Comparison of ENCODE assay signal across 17 cellular contexts in genomic region chr3:135018171-135018923, GRCh38.
DNase-seq lines count a peak whose midpoint lies in the region; ATAC-seq lines count a peak whose summit lies in the region.
"Had no signal": no experiment of that assay in that cellular context is flagged by ENCODE, and none has a peak within 500 bp of the region (broad histone marks: within the 10 kb centered on the region; RNA-seq: fewer than 3 reads in every experiment).

No MANE protein-coding gene starts in this region.

- no peak overlapping the region for H2AFZ ChIP-seq in neuronal stem cell (ENCODE audit: low read length)
- no peak overlapping the region for H2AFZ ChIP-seq in mesenchymal stem cell (ENCODE audit: low read depth, low read length)

- H3K27ac ChIP-seq in neuronal stem cell (replicated peaks; ENCODE audit: low read length) (no peak overlapping the region), mesenchymal stem cell (ENCODE audit: low read length, poor library complexity, severe bottlenecking) (no peak overlapping the region), caudate nucleus (ENCODE audit: low read depth, low read length) (no peak overlapping the region)
- H3K27ac ChIP-seq: left lung had no signal

- H2AK5ac ChIP-seq in neuronal stem cell (ENCODE audit: low read depth, low read length) (no peak overlapping the region), mesenchymal stem cell (ENCODE audit: low read length, severe bottlenecking) (no peak overlapping the region)

- no peaks in the 10 kb centered on the region for H3K9me3 ChIP-seq in neuronal stem cell (replicated peaks in 1 of 2; ENCODE audit: control insufficient read depth in 2 of 2, insufficient read depth in 1 of 2, low read depth in 1 of 2, low read length in 2 of 2)
- H3K9me3 ChIP-seq in mesenchymal stem cell (ENCODE audit: control insufficient read depth, low read length), result no peaks in the 10 kb centered on the region
- H3K9me3 ChIP-seq: left lung had no signal

- H3K36me3 ChIP-seq in neuronal stem cell (replicated peaks in 1 of 2; ENCODE audit: control insufficient read depth in 2 of 2, insufficient read depth in 2 of 2, low read length in 2 of 2) (no peaks in the 10 kb centered on the region), mesenchymal stem cell (ENCODE audit: control insufficient read depth in 1 of 2, insufficient read depth in 2 of 2, low read depth in 1 of 2, low read length in 2 of 2) (no peaks in the 10 kb centered on the region)
- H3K36me3 ChIP-seq: left lung had no signal

- H3K18ac ChIP-seq in neuronal stem cell (ENCODE audit: low read length) (peak overlapping the region; percentile 62), mesenchymal stem cell (ENCODE audit: low read depth in 1 of 2, low read length in 2 of 2) (no peak overlapping the region)

- no peak overlapping the region for H2BK120ac ChIP-seq in neuronal stem cell (ENCODE audit: low read depth, low read length)
- H2BK120ac ChIP-seq in mesenchymal stem cell (ENCODE audit: low read depth, low read length), result no peak overlapping the region

- H2BK12ac ChIP-seq in neuronal stem cell (ENCODE audit: low read length) (peak overlapping the region; percentile 50), mesenchymal stem cell (ENCODE audit: low read length in 2 of 2) (no peak overlapping the region)

- H3K27me3 ChIP-seq in neuronal stem cell (ENCODE audit: control insufficient read depth in 3 of 3, insufficient read depth in 3 of 3, low read depth in 1 of 3, low read length in 3 of 3), result no peaks in the 10 kb centered on the region
- no peaks in the 10 kb centered on the region for H3K27me3 ChIP-seq in mesenchymal stem cell (ENCODE audit: control insufficient read depth in 1 of 2, insufficient read depth in 1 of 2, low read length in 2 of 2)
- H3K27me3 ChIP-seq: left lung had no signal

- H2BK15ac ChIP-seq in neuronal stem cell (ENCODE audit: low read length) (no peak overlapping the region), mesenchymal stem cell (ENCODE audit: low read depth, poor library complexity, severe bottlenecking) (no peak overlapping the region)

- H4K91ac ChIP-seq in neuronal stem cell (ENCODE audit: low read depth, low read length, poor library complexity), result no peak overlapping the region
- no peak overlapping the region for H4K91ac ChIP-seq in mesenchymal stem cell (ENCODE audit: low read length)

- no peak overlapping the region for H4K8ac ChIP-seq in neuronal stem cell (ENCODE audit: low read depth, low read length)
- no peak overlapping the region for H4K8ac ChIP-seq in mesenchymal stem cell (ENCODE audit: low read length)

- H3K4me3 ChIP-seq in neuronal stem cell (ENCODE audit: low read length in 2 of 2) (no peak overlapping the region), mesenchymal stem cell (ENCODE audit: insufficient read depth in 1 of 2, low read depth in 1 of 2, low read length in 2 of 2) (no peak overlapping the region)
- H3K4me3 ChIP-seq: left lung had no signal

- no peak overlapping the region for H3K9ac ChIP-seq in neuronal stem cell (ENCODE audit: low read depth, low read length, poor library complexity)
- no peak overlapping the region for H3K9ac ChIP-seq in mesenchymal stem cell (ENCODE audit: low read length)

- DNase-seq in neuronal stem cell (ENCODE audit: low spot score) (no peak), mesenchymal stem cell (no peak), caudate nucleus (lab: John Stamatoyannopoulos, UW) (no peak)
- DNase-seq: activated CD4-positive, alpha-beta T cell treated with anti-CD3 and anti-CD28 coated beads for 1 hour; amygdala; cortex of kidney; hypothalamus; NCI-H2171 treated with DMSO at 0.1 percent for 48 hours; PC-3 had no signal

- H3K23ac ChIP-seq in neuronal stem cell (ENCODE audit: low read depth, low read length, poor library complexity) (no peak overlapping the region), mesenchymal stem cell (ENCODE audit: low read length in 2 of 2) (no peak overlapping the region)

- H3K4me2 ChIP-seq in neuronal stem cell (ENCODE audit: insufficient read depth, low read length, poor library complexity, severe bottlenecking) (no peak overlapping the region), mesenchymal stem cell (ENCODE audit: low read length, poor library complexity, severe bottlenecking) (no peak overlapping the region)

- ATAC-seq in GM18519 (IDR thresholded peaks at IDR 0.05; ENCODE audit: low FRiP score, unreplicated experiment) (peak; percentile 91), GM21576 (IDR thresholded peaks at IDR 0.05; ENCODE audit: unreplicated experiment) (peak; percentile 69), HG03066 (IDR thresholded peaks at IDR 0.05; ENCODE audit: low read depth, unreplicated experiment) (peak; percentile 90), HG02840 (IDR thresholded peaks at IDR 0.05; ENCODE audit: low FRiP score, unreplicated experiment) (no peak), GM21447 (IDR thresholded peaks at IDR 0.05; ENCODE audit: unreplicated experiment) (no peak)
- ATAC-seq: HCT116, PC-3, sciatic nerve had no signal

- H3K4ac ChIP-seq in neuronal stem cell (ENCODE audit: low read length) (no peak overlapping the region), mesenchymal stem cell (ENCODE audit: low read depth in 1 of 2, low read length in 2 of 2) (no peak overlapping the region)

- H3K79me1 ChIP-seq in neuronal stem cell (ENCODE audit: low read depth, low read length), result no peaks in the 10 kb centered on the region
- H3K79me1 ChIP-seq in mesenchymal stem cell (replicated peaks; ENCODE audit: low read length, poor library complexity, severe bottlenecking), result no peaks in the 10 kb centered on the region

- WGBS in neuronal stem cell (ENCODE audit: extremely low coverage in 2 of 2, insufficient read length in 2 of 2, insufficient replicate concordance in 1 of 2), 2 donors, result no CpG with 5 or more reads among the region's 7 CpGs
- 75% methylated on average over 6 of the region's 7 CpGs for WGBS in mesenchymal stem cell

- H2BK5ac ChIP-seq in neuronal stem cell (ENCODE audit: low read length), result no peak overlapping the region
- no peak overlapping the region for H2BK5ac ChIP-seq in mesenchymal stem cell (ENCODE audit: low read depth, low read length, poor library complexity, severe bottlenecking)

- H3K4me1 ChIP-seq in neuronal stem cell (ENCODE audit: control insufficient read depth in 2 of 2, insufficient read depth in 1 of 2, low read depth in 1 of 2, low read length in 2 of 2) (peaks cover 0 to 17% of the 10 kb centered on the region in 2 donors), mesenchymal stem cell (ENCODE audit: control insufficient read depth, insufficient read depth, low read depth, low read length) (no peaks in the 10 kb centered on the region)
- H3K4me1 ChIP-seq: left lung had no signal

- H3K14ac ChIP-seq in neuronal stem cell (ENCODE audit: low read length) (peak overlapping the region; percentile 3), mesenchymal stem cell (ENCODE audit: low read length in 2 of 2) (no peak overlapping the region)

Comparison
In these comparisons a context has a peak if more than half of its experiments do, and no peak if none do; other contexts are left out.
1. ATAC-seq: peak in GM18519 (single experiment), GM21576 (single experiment) and HG03066 (single experiment); none in HG02840 (single experiment) and GM21447 (single experiment).